Comparison of ENCODE assay signal across 20 cellular contexts in the genomic region with DNA sequence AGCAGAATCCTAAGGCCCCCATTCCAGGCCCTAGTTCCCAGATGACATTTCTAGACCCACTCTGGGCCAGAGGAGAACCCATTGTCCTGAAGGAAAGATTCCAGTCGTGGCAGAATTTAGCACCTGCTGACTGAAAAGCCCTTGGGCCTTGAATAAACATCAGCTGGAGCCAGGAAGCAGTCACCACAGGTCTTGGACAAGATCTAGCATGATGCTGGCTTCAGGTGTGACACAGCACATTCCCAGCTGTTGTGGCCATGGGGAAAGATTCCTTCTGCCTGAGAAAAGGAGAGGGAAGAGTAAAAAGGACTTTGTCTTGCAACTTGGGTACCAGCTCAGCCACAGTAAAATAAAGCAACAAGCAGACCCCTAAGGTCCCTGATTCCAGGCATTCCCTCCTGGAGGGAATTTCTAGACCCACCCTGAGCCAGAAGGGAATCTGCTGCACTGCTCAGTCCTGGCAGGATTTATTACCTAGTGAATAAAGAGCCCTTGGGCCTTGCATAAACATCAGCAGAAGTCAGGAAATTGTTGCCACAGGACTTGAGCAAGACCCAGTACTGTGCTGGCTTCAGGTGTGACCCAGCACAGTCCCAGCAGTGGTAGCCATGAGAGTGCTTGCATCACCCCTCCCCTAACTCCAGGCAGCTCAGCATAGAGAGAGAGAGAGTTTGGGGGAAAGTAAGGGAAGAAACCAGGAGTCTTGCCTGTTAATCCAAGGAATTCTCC. TPM values are rescaled to one million over a fixed set of nuclear protein-coding genes. Genes with fewer than 3 reads are reported as not detected.
A peak's percentile ranks its signal among the peaks of the same experiment; 100 is the strongest.
DNase-seq lines count a peak whose midpoint lies in the region; ATAC-seq and TF ChIP-seq lines count a peak whose summit lies in the region.
"Had no signal": no experiment of that assay in that cellular context is flagged by ENCODE, and none has a peak within 500 bp of the region (broad histone marks: within the 10 kb centered on the region; RNA-seq: fewer than 3 reads in every experiment).

No MANE protein-coding gene starts in this region.

- H3K9me3 ChIP-seq in esophagus squamous epithelium (peaks cover 0 to 5% (median 0%) of the 10 kb centered on the region in 3 donors), smooth muscle cell (replicated peaks; ENCODE audit: low read depth) (no peaks in the 10 kb centered on the region)
- H3K9me3 ChIP-seq: Peyer's patch had no signal

- no peaks in the 10 kb centered on the region for H3K79me2 ChIP-seq in smooth muscle cell (ENCODE audit: low read depth)

- H3K4me3 ChIP-seq in esophagus squamous epithelium, result no peak overlapping the region
- H3K4me3 ChIP-seq in smooth muscle cell, result no peak overlapping the region
- H3K4me3 ChIP-seq: GM23248, Peyer's patch had no signal

- H3K27me3 ChIP-seq in esophagus squamous epithelium, result no peaks in the 10 kb centered on the region
- no peaks in the 10 kb centered on the region for H3K27me3 ChIP-seq in smooth muscle cell (ENCODE audit: low read depth)
- H3K27me3 ChIP-seq: Peyer's patch had no signal

- H3K27ac ChIP-seq in esophagus squamous epithelium (peak overlapping the region; percentile 57 to 74 (median 64)), smooth muscle cell (ENCODE audit: low read depth) (peak overlapping the region; percentile 53)
- H3K27ac ChIP-seq: 22Rv1, GM23248, Peyer's patch had no signal

- WGBS in esophagus squamous epithelium, 2 donors, result 29 to 38% methylated on average over 1 of the region's 1 CpG
- WGBS in smooth muscle cell (ENCODE audit: low lambda C conversion rate), result 44% methylated on average over 1 of the region's 1 CpG

- H3K36me3 ChIP-seq in esophagus squamous epithelium (no peaks in the 10 kb centered on the region), smooth muscle cell (ENCODE audit: low read depth) (no peaks in the 10 kb centered on the region)
- H3K36me3 ChIP-seq: Peyer's patch had no signal

- intact Hi-C loops in esophagus squamous epithelium (cut with DNase I), result no loop called here

- ATAC-seq in HG02938 (IDR thresholded peaks at IDR 0.05; ENCODE audit: unreplicated experiment) (no peak), GM18873 (IDR thresholded peaks at IDR 0.05; ENCODE audit: low FRiP score, unreplicated experiment) (no peak)
- ATAC-seq: left colon, natural killer cell had no signal

- H3K9ac ChIP-seq in smooth muscle cell (ENCODE audit: low read depth), result no peak overlapping the region
- H3K9ac ChIP-seq: GM23248 had no signal

- TF ChIP-seq CTCF in esophagus squamous epithelium (IDR thresholded peaks at IDR 0.05) (no peak), smooth muscle cell (IDR thresholded peaks at IDR 0.05; ENCODE audit: borderline replicate concordance, insufficient read depth, poor library complexity, severe bottlenecking) (no peak)

- H2AFZ ChIP-seq in smooth muscle cell (ENCODE audit: low read depth), result no peak overlapping the region
- H2AFZ ChIP-seq: GM23248 had no signal

- DNase-seq in NCI-H1105 treated with DMSO at 0.1 percent for 48 hours (lab: John Stamatoyannopoulos, UW) (peak; percentile 16), NCI-H1105 (lab: John Stamatoyannopoulos, UW) (no peak), NCI-H69 (lab: John Stamatoyannopoulos, UW) (peak; percentile 67), esophagus squamous epithelium (lab: John Stamatoyannopoulos, UW) (no peak), smooth muscle cell (lab: John Stamatoyannopoulos, UW; ENCODE audit: unreplicated experiment) (no peak), cerebellar nuclear complex (lab: John Stamatoyannopoulos, UW) (no peak)
- DNase-seq: activated naive CD8-positive, alpha-beta T cell treated with anti-CD3 and anti-CD28 coated beads, Interleukin-2, amount 10 ng/mL, durations not matched to agents 7 days and 5 days; GF-D8; GM23248; head of caudate nucleus; left colon; natural killer cell; NCI-H345; Peyer's patch; stimulated activated naive CD4-positive, alpha-beta T cell; T-helper 1 cell had no signal

- TF ChIP-seq POLR2A in esophagus squamous epithelium (IDR thresholded peaks at IDR 0.05), result no peak

- H4K20me1 ChIP-seq in smooth muscle cell (ENCODE audit: low read depth), result no peaks in the 10 kb centered on the region

- H3K4me2 ChIP-seq in smooth muscle cell, result no peak overlapping the region

- no peaks in the 10 kb centered on the region for H3F3A ChIP-seq in smooth muscle cell (ENCODE audit: low read depth)

- H3K4me1 ChIP-seq in esophagus squamous epithelium (peaks cover 0 to 33% (median 4%) of the 10 kb centered on the region in 3 donors), smooth muscle cell (ENCODE audit: low read depth) (no peaks in the 10 kb centered on the region)
- H3K4me1 ChIP-seq: Peyer's patch had no signal

RNA-seq across cellular contexts. Expression of gene PAMR1, which starts 42.5 kb away (rescaled TPM):
- 1 to 10 TPM in 3 of 4 donors, under 1 TPM in 1; 0.34 to 9.2 (median 3.8) TPM for total RNA-seq in esophagus squamous epithelium
- total RNA-seq in smooth muscle cell, result 87.7 and 92.7 TPM in 2 replicates
- polyA plus RNA-seq in smooth muscle cell, result 93.2 and 128 TPM in 2 replicates
- total RNA-seq: activated naive CD8-positive, alpha-beta T cell treated with anti-CD3 and anti-CD28 coated beads, Interleukin-2, amount 10 ng/mL, durations not matched to agents 7 days and 5 days; endothelial cell of umbilical vein; natural killer cell had no signal
- polyA plus RNA-seq: endothelial cell of umbilical vein had no signal

RNA-seq across cellular contexts. Expression of gene FJX1, which starts 50.4 kb away (rescaled TPM):
- 10 to 100 TPM in 3 of 4 donors, 1 to 10 TPM in 1; 8.8 to 12.4 (median 11.1) TPM for total RNA-seq in esophagus squamous epithelium
- total RNA-seq in smooth muscle cell, result 28.3 and 32.7 TPM in 2 replicates
- polyA plus RNA-seq in smooth muscle cell, result 41.2 and 44.5 TPM in 2 replicates
- total RNA-seq: natural killer cell, Peyer's patch had no signal

Comparison
In these comparisons a context has a peak if more than half of its experiments do, and no peak if none do; other contexts are left out.
1. DNase-seq: peak in NCI-H1105 treated with DMSO at 0.1 percent for 48 hours (single experiment) and NCI-H69 (single experiment); none in NCI-H1105 (single experiment), esophagus squamous epithelium (single experiment), smooth muscle cell (single experiment) and cerebellar nuclear complex (0 of 2).